ENCODE assay signal across 1 cellular context in genomic region chr17:60139438-60140285, GRCh38.
TF ChIP-seq lines count a peak whose summit lies in the region.

No MANE protein-coding gene starts in this region.

TF ChIP-seq in K562, 482 proteins besides CTCF, POLR2A, EP300 and RAD21 (continued from another document and continues in another):
- TF ChIP-seq, protein P1, sequence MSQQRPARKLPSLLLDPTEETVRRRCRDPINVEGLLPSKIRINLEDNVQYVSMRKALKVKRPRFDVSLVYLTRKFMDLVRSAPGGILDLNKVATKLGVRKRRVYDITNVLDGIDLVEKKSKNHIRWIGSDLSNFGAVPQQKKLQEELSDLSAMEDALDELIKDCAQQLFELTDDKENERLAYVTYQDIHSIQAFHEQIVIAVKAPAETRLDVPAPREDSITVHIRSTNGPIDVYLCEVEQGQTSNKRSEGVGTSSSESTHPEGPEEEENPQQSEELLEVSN (IDR thresholded peaks at IDR 0.05; ENCODE audit: borderline replicate concordance in 1 of 2, extremely low read depth in 1 of 2, insufficient read depth in 1 of 2, insufficient read length in 1 of 2, low read depth in 1 of 2, low read length in 1 of 2, poor library complexity in 1 of 2, severe bottlenecking in 1 of 2), result peak in 1 of 2 experiments; percentile 40
- no peak for TF ChIP-seq ZNF436 (CRISPR knock-in tag; IDR thresholded peaks at IDR 0.05)
- no peak for TF ChIP-seq SIRT6 (IDR thresholded peaks at IDR 0.05; ENCODE audit: low read depth, low read length)
- no peak for TF ChIP-seq JUN (IDR thresholded peaks at IDR 0.05; ENCODE audit: borderline replicate concordance, low read depth, low read length)
- TF ChIP-seq JUN (CRISPR knock-in tag; IDR thresholded peaks at IDR 0.05; ENCODE audit: borderline replicate concordance), result no peak
- TF ChIP-seq, protein P2, sequence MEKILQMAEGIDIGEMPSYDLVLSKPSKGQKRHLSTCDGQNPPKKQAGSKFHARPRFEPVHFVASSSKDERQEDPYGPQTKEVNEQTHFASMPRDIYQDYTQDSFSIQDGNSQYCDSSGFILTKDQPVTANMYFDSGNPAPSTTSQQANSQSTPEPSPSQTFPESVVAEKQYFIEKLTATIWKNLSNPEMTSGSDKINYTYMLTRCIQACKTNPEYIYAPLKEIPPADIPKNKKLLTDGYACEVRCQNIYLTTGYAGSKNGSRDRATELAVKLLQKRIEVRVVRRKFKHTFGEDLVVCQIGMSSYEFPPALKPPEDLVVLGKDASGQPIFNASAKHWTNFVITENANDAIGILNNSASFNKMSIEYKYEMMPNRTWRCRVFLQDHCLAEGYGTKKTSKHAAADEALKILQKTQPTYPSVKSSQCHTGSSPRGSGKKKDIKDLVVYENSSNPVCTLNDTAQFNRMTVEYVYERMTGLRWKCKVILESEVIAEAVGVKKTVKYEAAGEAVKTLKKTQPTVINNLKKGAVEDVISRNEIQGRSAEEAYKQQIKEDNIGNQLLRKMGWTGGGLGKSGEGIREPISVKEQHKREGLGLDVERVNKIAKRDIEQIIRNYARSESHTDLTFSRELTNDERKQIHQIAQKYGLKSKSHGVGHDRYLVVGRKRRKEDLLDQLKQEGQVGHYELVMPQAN (IDR thresholded peaks at IDR 0.05; ENCODE audit: borderline replicate concordance), result peak; percentile 94
- no peak for TF ChIP-seq ZC3H11A (IDR thresholded peaks at IDR 0.05; ENCODE audit: low read depth, low read length)
- TF ChIP-seq ZEB2 (IDR thresholded peaks at IDR 0.05), result no peak
- TF ChIP-seq, protein P3, sequence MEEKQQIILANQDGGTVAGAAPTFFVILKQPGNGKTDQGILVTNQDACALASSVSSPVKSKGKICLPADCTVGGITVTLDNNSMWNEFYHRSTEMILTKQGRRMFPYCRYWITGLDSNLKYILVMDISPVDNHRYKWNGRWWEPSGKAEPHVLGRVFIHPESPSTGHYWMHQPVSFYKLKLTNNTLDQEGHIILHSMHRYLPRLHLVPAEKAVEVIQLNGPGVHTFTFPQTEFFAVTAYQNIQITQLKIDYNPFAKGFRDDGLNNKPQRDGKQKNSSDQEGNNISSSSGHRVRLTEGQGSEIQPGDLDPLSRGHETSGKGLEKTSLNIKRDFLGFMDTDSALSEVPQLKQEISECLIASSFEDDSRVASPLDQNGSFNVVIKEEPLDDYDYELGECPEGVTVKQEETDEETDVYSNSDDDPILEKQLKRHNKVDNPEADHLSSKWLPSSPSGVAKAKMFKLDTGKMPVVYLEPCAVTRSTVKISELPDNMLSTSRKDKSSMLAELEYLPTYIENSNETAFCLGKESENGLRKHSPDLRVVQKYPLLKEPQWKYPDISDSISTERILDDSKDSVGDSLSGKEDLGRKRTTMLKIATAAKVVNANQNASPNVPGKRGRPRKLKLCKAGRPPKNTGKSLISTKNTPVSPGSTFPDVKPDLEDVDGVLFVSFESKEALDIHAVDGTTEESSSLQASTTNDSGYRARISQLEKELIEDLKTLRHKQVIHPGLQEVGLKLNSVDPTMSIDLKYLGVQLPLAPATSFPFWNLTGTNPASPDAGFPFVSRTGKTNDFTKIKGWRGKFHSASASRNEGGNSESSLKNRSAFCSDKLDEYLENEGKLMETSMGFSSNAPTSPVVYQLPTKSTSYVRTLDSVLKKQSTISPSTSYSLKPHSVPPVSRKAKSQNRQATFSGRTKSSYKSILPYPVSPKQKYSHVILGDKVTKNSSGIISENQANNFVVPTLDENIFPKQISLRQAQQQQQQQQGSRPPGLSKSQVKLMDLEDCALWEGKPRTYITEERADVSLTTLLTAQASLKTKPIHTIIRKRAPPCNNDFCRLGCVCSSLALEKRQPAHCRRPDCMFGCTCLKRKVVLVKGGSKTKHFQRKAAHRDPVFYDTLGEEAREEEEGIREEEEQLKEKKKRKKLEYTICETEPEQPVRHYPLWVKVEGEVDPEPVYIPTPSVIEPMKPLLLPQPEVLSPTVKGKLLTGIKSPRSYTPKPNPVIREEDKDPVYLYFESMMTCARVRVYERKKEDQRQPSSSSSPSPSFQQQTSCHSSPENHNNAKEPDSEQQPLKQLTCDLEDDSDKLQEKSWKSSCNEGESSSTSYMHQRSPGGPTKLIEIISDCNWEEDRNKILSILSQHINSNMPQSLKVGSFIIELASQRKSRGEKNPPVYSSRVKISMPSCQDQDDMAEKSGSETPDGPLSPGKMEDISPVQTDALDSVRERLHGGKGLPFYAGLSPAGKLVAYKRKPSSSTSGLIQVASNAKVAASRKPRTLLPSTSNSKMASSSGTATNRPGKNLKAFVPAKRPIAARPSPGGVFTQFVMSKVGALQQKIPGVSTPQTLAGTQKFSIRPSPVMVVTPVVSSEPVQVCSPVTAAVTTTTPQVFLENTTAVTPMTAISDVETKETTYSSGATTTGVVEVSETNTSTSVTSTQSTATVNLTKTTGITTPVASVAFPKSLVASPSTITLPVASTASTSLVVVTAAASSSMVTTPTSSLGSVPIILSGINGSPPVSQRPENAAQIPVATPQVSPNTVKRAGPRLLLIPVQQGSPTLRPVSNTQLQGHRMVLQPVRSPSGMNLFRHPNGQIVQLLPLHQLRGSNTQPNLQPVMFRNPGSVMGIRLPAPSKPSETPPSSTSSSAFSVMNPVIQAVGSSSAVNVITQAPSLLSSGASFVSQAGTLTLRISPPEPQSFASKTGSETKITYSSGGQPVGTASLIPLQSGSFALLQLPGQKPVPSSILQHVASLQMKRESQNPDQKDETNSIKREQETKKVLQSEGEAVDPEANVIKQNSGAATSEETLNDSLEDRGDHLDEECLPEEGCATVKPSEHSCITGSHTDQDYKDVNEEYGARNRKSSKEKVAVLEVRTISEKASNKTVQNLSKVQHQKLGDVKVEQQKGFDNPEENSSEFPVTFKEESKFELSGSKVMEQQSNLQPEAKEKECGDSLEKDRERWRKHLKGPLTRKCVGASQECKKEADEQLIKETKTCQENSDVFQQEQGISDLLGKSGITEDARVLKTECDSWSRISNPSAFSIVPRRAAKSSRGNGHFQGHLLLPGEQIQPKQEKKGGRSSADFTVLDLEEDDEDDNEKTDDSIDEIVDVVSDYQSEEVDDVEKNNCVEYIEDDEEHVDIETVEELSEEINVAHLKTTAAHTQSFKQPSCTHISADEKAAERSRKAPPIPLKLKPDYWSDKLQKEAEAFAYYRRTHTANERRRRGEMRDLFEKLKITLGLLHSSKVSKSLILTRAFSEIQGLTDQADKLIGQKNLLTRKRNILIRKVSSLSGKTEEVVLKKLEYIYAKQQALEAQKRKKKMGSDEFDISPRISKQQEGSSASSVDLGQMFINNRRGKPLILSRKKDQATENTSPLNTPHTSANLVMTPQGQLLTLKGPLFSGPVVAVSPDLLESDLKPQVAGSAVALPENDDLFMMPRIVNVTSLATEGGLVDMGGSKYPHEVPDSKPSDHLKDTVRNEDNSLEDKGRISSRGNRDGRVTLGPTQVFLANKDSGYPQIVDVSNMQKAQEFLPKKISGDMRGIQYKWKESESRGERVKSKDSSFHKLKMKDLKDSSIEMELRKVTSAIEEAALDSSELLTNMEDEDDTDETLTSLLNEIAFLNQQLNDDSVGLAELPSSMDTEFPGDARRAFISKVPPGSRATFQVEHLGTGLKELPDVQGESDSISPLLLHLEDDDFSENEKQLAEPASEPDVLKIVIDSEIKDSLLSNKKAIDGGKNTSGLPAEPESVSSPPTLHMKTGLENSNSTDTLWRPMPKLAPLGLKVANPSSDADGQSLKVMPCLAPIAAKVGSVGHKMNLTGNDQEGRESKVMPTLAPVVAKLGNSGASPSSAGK (IDR thresholded peaks at IDR 0.05), result no peak
- 0 out of 2 replicates have a peak, but pooled peaks have one; percentile 16 for TF ChIP-seq ZNF134 (CRISPR knock-in tag; conservative IDR thresholded peaks at IDR 0.05)
- no peak for TF ChIP-seq MAFF (IDR thresholded peaks at IDR 0.05; ENCODE audit: low read length)
- TF ChIP-seq, protein P4, sequence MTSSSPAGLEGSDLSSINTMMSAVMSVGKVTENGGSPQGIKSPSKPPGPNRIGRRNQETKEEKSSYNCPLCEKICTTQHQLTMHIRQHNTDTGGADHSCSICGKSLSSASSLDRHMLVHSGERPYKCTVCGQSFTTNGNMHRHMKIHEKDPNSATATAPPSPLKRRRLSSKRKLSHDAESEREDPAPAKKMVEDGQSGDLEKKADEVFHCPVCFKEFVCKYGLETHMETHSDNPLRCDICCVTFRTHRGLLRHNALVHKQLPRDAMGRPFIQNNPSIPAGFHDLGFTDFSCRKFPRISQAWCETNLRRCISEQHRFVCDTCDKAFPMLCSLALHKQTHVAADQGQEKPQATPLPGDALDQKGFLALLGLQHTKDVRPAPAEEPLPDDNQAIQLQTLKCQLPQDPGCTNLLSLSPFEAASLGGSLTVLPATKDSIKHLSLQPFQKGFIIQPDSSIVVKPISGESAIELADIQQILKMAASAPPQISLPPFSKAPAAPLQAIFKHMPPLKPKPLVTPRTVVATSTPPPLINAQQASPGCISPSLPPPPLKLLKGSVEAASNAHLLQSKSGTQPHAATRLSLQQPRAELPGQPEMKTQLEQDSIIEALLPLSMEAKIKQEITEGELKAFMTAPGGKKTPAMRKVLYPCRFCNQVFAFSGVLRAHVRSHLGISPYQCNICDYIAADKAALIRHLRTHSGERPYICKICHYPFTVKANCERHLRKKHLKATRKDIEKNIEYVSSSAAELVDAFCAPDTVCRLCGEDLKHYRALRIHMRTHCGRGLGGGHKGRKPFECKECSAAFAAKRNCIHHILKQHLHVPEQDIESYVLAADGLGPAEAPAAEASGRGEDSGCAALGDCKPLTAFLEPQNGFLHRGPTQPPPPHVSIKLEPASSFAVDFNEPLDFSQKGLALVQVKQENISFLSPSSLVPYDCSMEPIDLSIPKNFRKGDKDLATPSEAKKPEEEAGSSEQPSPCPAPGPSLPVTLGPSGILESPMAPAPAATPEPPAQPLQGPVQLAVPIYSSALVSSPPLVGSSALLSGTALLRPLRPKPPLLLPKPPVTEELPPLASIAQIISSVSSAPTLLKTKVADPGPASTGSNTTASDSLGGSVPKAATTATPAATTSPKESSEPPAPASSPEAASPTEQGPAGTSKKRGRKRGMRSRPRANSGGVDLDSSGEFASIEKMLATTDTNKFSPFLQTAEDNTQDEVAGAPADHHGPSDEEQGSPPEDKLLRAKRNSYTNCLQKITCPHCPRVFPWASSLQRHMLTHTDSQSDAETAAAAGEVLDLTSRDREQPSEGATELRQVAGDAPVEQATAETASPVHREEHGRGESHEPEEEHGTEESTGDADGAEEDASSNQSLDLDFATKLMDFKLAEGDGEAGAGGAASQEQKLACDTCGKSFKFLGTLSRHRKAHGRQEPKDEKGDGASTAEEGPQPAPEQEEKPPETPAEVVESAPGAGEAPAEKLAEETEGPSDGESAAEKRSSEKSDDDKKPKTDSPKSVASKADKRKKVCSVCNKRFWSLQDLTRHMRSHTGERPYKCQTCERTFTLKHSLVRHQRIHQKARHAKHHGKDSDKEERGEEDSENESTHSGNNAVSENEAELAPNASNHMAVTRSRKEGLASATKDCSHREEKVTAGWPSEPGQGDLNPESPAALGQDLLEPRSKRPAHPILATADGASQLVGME (CRISPR knock-in tag; IDR thresholded peaks at IDR 0.05), result 0 out of 2 replicates have a peak, but pooled peaks have one; percentile 51
- no peak for TF ChIP-seq L3MBTL2 (IDR thresholded peaks at IDR 0.05)
- no peak for TF ChIP-seq JUNB (CRISPR knock-in tag; conservative IDR thresholded peaks at IDR 0.05)
- TF ChIP-seq ZFP36 (IDR thresholded peaks at IDR 0.05; ENCODE audit: low read depth, low read length, partially characterized antibody), result peak; percentile 28
- no peak for TF ChIP-seq LEF1 (IDR thresholded peaks at IDR 0.05)
- no peak for TF ChIP-seq HNRNPLL (IDR thresholded peaks at IDR 0.05; ENCODE audit: low read depth, low read length, poor library complexity, severe bottlenecking)
- TF ChIP-seq HES1 (IDR thresholded peaks at IDR 0.05; ENCODE audit: low read depth), result no peak
- TF ChIP-seq NFE2L1 (tag; IDR thresholded peaks at IDR 0.05; ENCODE audit: borderline replicate concordance, low read depth), result no peak
- TF ChIP-seq MIER1 (IDR thresholded peaks at IDR 0.05; ENCODE audit: low read depth), result peak; percentile 99
- 0 out of 4 replicates have a peak, but pooled peaks of 1 of the 2 experiments have one; percentile 24 for TF ChIP-seq KDM4B (IDR thresholded peaks at IDR 0.05; ENCODE audit: borderline replicate concordance in 2 of 2, low read depth in 1 of 2)
- TF ChIP-seq, protein P5, sequence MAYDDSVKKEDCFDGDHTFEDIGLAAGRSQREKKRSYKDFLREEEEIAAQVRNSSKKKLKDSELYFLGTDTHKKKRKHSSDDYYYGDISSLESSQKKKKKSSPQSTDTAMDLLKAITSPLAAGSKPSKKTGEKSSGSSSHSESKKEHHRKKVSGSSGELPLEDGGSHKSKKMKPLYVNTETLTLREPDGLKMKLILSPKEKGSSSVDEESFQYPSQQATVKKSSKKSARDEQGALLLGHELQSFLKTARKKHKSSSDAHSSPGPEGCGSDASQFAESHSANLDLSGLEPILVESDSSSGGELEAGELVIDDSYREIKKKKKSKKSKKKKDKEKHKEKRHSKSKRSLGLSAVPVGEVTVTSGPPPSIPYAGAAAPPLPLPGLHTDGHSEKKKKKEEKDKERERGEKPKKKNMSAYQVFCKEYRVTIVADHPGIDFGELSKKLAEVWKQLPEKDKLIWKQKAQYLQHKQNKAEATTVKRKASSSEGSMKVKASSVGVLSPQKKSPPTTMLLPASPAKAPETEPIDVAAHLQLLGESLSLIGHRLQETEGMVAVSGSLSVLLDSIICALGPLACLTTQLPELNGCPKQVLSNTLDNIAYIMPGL (CRISPR knock-in tag; IDR thresholded peaks at IDR 0.05), result 0 out of 2 replicates have a peak, but pooled peaks have one; percentile 84
- no peak for TF ChIP-seq MTF1 (CRISPR knock-in tag; IDR thresholded peaks at IDR 0.05; ENCODE audit: borderline replicate concordance)
- TF ChIP-seq MEIS2 (IDR thresholded peaks at IDR 0.05; ENCODE audit: partially characterized antibody), result no peak
